1 cellular context compared by ENCODE assay signal in genomic region chr16:72084445-72084844, GRCh38.
TF ChIP-seq lines count a peak whose summit lies in the region.

No MANE protein-coding gene starts in this region.

TF ChIP-seq in HepG2, 621 proteins besides CTCF, POLR2A, EP300 and RAD21:
- TF ChIP-seq MTERF4 (CRISPR knock-in tag; IDR thresholded peaks at IDR 0.05) (no peak), ZNF20 (CRISPR knock-in tag; IDR thresholded peaks at IDR 0.05) (no peak), ZFYVE20 (CRISPR knock-in tag; IDR thresholded peaks at IDR 0.05; ENCODE audit: borderline replicate concordance, low read depth) (no peak), ZNF788 (CRISPR knock-in tag; IDR thresholded peaks at IDR 0.05; ENCODE audit: borderline replicate concordance) (no peak), ZBTB33 (CRISPR knock-in tag; IDR thresholded peaks at IDR 0.05) (peak; percentile 37; the same call in 1 of the 2 replicates), REST (IDR thresholded peaks at IDR 0.05; ENCODE audit: borderline replicate concordance in 1 of 2, low read depth in 1 of 2, low read length in 2 of 2) (no peak), ZNF562 (CRISPR knock-in tag; IDR thresholded peaks at IDR 0.05; ENCODE audit: borderline replicate concordance) (peak; percentile 87)
